ENCODE assay signal across 19 cellular contexts in genomic region chr3:31729573-31729972, GRCh38.
"Had no signal": no experiment of that assay in that cellular context is flagged by ENCODE, and none has a peak within 500 bp of the region (broad histone marks: within the 10 kb centered on the region; RNA-seq: fewer than 3 reads in every experiment).

No MANE protein-coding gene starts in this region.

- ATAC-seq: activated CD8-positive, alpha-beta T cell treated with anti-CD3 and anti-CD28 coated beads for 36 hours; activated T-cell treated with anti-CD3 and anti-CD28 coated beads, Interleukin-2, amount 50 U/mL, for 72 hours; right cardiac atrium; T-helper 17 cell had no signal

- H3K36me3 ChIP-seq: esophagus muscularis mucosa, left ventricle myocardium inferior, vagina had no signal

- DNase-seq: activated B cell treated with CpG ODN at 0.5 μM for 24 hours; activated CD4-positive, alpha-beta T cell treated with anti-CD3 and anti-CD28 coated beads, Interleukin-2, amount 50 U/mL, for 1 hour; activated CD8-positive, alpha-beta T cell treated with anti-CD3 and anti-CD28 coated beads for 36 hours; activated effector memory CD4-positive, alpha-beta T cell treated with Interleukin-2 at 50 U/mL for 16 hours; activated naive CD4-positive, alpha-beta T cell treated with Interleukin-2 at 50 U/mL for 16 hours; activated T-cell treated with anti-CD3 and anti-CD28 coated beads, Interleukin-2, amount 50 U/mL, for 72 hours; anterior cingulate cortex; endodermal cell; left ventricle myocardium inferior; posterior cingulate gyrus; right cardiac atrium; stimulated activated CD4-positive, alpha-beta T cell treated with anti-CD3 and anti-CD28 coated beads, Interleukin-2, amount 100 ng/mL, for 48 hours; stimulated activated naive CD4-positive, alpha-beta T cell treated with Interleukin-2 at 50 U/mL for 16 hours; T-helper 17 cell; testis had no signal

- H3K4me3 ChIP-seq: esophagus muscularis mucosa, left ventricle myocardium inferior, testis, vagina had no signal

- H3K27ac ChIP-seq: esophagus muscularis mucosa, left ventricle myocardium inferior, testis, vagina had no signal

- H3K27me3 ChIP-seq: esophagus muscularis mucosa, testis, vagina had no signal

- H3K4me1 ChIP-seq: vagina had no signal

- FAIRE-seq: bronchial epithelial cell, frontal cortex had no signal

- H3K9me3 ChIP-seq: esophagus muscularis mucosa, left ventricle myocardium inferior, testis, vagina had no signal
